ENCODE assay signal across 1 cellular context in genomic region chr18:650428-650858, GRCh38.
TF ChIP-seq lines count a peak whose summit lies in the region.

No MANE protein-coding gene starts in this region.

TF ChIP-seq in K562, 482 proteins besides CTCF, POLR2A, EP300 and RAD21 (continued from another document and continues in another):
- TF ChIP-seq POLR2B (IDR thresholded peaks at IDR 0.05; ENCODE audit: low read depth, partially characterized antibody) (peak; percentile 20), BCL6 (CRISPR knock-in tag; IDR thresholded peaks at IDR 0.05) (no peak), FOS (IDR thresholded peaks at IDR 0.05; ENCODE audit: extremely low read depth, insufficient read length) (no peak), HDAC1 (IDR thresholded peaks at IDR 0.05) (no peak; a peak in 1 of 4 replicates), ZNF165 (CRISPR knock-in tag; IDR thresholded peaks at IDR 0.05; ENCODE audit: borderline replicate concordance) (no peak), ZBTB2 (IDR thresholded peaks at IDR 0.05) (peak; percentile 60; the same call in 1 of the 2 replicates), ZBTB49 (CRISPR knock-in tag; IDR thresholded peaks at IDR 0.05; ENCODE audit: borderline replicate concordance) (no peak), ZHX1 (conservative IDR thresholded peaks at IDR 0.05; ENCODE audit: low read length) (no peak), KDM4B (IDR thresholded peaks at IDR 0.05; ENCODE audit: borderline replicate concordance in 2 of 2, low read depth in 1 of 2) (no peak), THRB (CRISPR knock-in tag; conservative IDR thresholded peaks at IDR 0.05) (peak; percentile 91), ZZZ3 (IDR thresholded peaks at IDR 0.05) (no peak), NCOA4 (IDR thresholded peaks at IDR 0.05; ENCODE audit: partially characterized antibody) (no peak), ZNF133 (CRISPR knock-in tag; IDR thresholded peaks at IDR 0.05) (no peak), MEF2D (tag; conservative IDR thresholded peaks at IDR 0.05; ENCODE audit: low read depth) (no peak), GABPB2 (CRISPR knock-in tag; conservative IDR thresholded peaks at IDR 0.05) (no peak), ETS2 (tag; IDR thresholded peaks at IDR 0.05; ENCODE audit: borderline replicate concordance, poor library complexity, severe bottlenecking) (no peak), ZNF277 (CRISPR knock-in tag; IDR thresholded peaks at IDR 0.05; ENCODE audit: borderline replicate concordance) (no peak), SAFB2 (IDR thresholded peaks at IDR 0.05; ENCODE audit: borderline replicate concordance, low read depth, low read length, severe bottlenecking) (no peak), KDM2B (CRISPR knock-in tag; IDR thresholded peaks at IDR 0.05) (no peak), RREB1 (CRISPR knock-in tag; IDR thresholded peaks at IDR 0.05) (no peak), EWSR1 (IDR thresholded peaks at IDR 0.05; ENCODE audit: borderline replicate concordance, low read depth, partially characterized antibody) (no peak), ZBTB17 (CRISPR knock-in tag; IDR thresholded peaks at IDR 0.05) (peak; percentile 72; the same call in 1 of the 2 replicates), ZNF121 (CRISPR knock-in tag; conservative IDR thresholded peaks at IDR 0.05) (peak; percentile 61; the same call in 1 of the 2 replicates), ZC3H4 (CRISPR knock-in tag; IDR thresholded peaks at IDR 0.05; ENCODE audit: borderline replicate concordance) (no peak), ZNF449 (CRISPR knock-in tag; IDR thresholded peaks at IDR 0.05) (no peak), ZNF143 (CRISPR knock-in tag; IDR thresholded peaks at IDR 0.05) (no peak), ESRRA (IDR thresholded peaks at IDR 0.05; ENCODE audit: borderline replicate concordance, low read depth) (no peak), MLX (CRISPR knock-in tag; conservative IDR thresholded peaks at IDR 0.05) (no peak), ZKSCAN3 (CRISPR knock-in tag; IDR thresholded peaks at IDR 0.05) (no peak), HDAC8 (tag; IDR thresholded peaks at IDR 0.05) (no peak), ZFP1 (CRISPR knock-in tag; IDR thresholded peaks at IDR 0.05) (no peak), NR4A1 (CRISPR knock-in tag; IDR thresholded peaks at IDR 0.05) (no peak), NR4A1 (tag; IDR thresholded peaks at IDR 0.05) (no peak), CAMTA2 (CRISPR knock-in tag; conservative IDR thresholded peaks at IDR 0.05) (no peak), MIER1 (IDR thresholded peaks at IDR 0.05; ENCODE audit: low read depth) (no peak), FOXP1 (CRISPR knock-in tag; IDR thresholded peaks at IDR 0.05) (no peak), RCOR1 (IDR thresholded peaks at IDR 0.05; ENCODE audit: borderline replicate concordance in 1 of 2, low read depth in 2 of 2, low read length in 2 of 2) (peak in 1 of 2 experiments; percentile 85; a peak in 2 of 4 replicates), ZBTB26 (CRISPR knock-in tag; IDR thresholded peaks at IDR 0.05) (peak; percentile 92; the same call in 1 of the 2 replicates), ZNF445 (CRISPR knock-in tag; IDR thresholded peaks at IDR 0.05; ENCODE audit: low read depth) (no peak), MAFF (IDR thresholded peaks at IDR 0.05; ENCODE audit: low read length) (no peak), SMARCA4 (IDR thresholded peaks at IDR 0.05) (peak; percentile 84), SMARCB1 (IDR thresholded peaks at IDR 0.05; ENCODE audit: insufficient read length, low read depth) (no peak), ZNF140 (CRISPR knock-in tag; IDR thresholded peaks at IDR 0.05) (no peak), SOX6 (IDR thresholded peaks at IDR 0.05) (peak; percentile 65; the same call in 1 of the 2 replicates), HNRNPH1 (optimal IDR thresholded peaks at IDR 0.05; ENCODE audit: low read depth, low read length) (no peak)
